In genomic region chr7:143068446-143068845, GRCh38 we compare ENCODE assay signal across 36 cellular contexts. TPM values are rescaled to one million over a fixed set of nuclear protein-coding genes. Genes with fewer than 3 reads are reported as not detected.
"Had no signal": no experiment of that assay in that cellular context is flagged by ENCODE, and none has a peak within 500 bp of the region (broad histone marks: within the 10 kb centered on the region; RNA-seq: fewer than 3 reads in every experiment).

No MANE protein-coding gene starts in this region.

- H3K27me3 ChIP-seq: ascending aorta, body of pancreas, brain microvascular endothelial cell, breast epithelium had no signal

- DNase-seq: activated B cell treated with CpG ODN at 0.5 μM for 24 hours; activated CD4-positive, alpha-beta memory T cell treated with anti-CD3 and anti-CD28 coated beads for 36 hours; activated CD4-positive, alpha-beta T cell treated with anti-CD3 and anti-CD28 coated beads for 4 hours; activated CD4-positive, alpha-beta T cell treated with anti-CD3 and anti-CD28 coated beads, Interleukin-2, amount 10 ng/mL, durations not matched to agents 24 days and 14 days; activated CD4-positive, alpha-beta T cell treated with anti-CD3 and anti-CD28 coated beads, Interleukin-2, amount 50 U/mL, for 1 hour; activated CD4-positive, alpha-beta T cell treated with anti-CD3 and anti-CD28 coated beads, Interleukin-2, amount 50 U/mL, for 4 hours; activated CD4-positive, CD25-positive, alpha-beta regulatory T cell treated with anti-CD3 and anti-CD28 coated beads, Interleukin-2, amount 50 U/mL, for 72 hours; activated CD8-positive, alpha-beta memory T cell treated with anti-CD3 and anti-CD28 coated beads, Interleukin-2, amount 50 U/mL, for 4 hours; activated CD8-positive, alpha-beta T cell treated with anti-CD3 and anti-CD28 coated beads for 36 hours; activated effector memory CD4-positive, alpha-beta T cell treated with anti-CD3 and anti-CD28 coated beads, Interleukin-2, amount 50 U/mL, for 16 hours; activated gamma-delta T cell treated with Interleukin-2 at 50 U/mL for 16 hours; activated naive CD4-positive, alpha-beta T cell; activated naive CD4-positive, alpha-beta T cell treated with anti-CD3 and anti-CD28 coated beads for 36 hours; activated naive CD8-positive, alpha-beta T cell treated with anti-CD3 and anti-CD28 coated beads, Interleukin-2, amount 10 ng/mL, durations not matched to agents 7 days and 5 days; activated naive CD8-positive, alpha-beta T cell treated with anti-CD3 and anti-CD28 coated beads, Interleukin-2, amount 50 U/mL, for 24 hours; activated T-cell treated with anti-CD3 and anti-CD28 coated beads for 4 hours; activated T-cell treated with anti-CD3 and anti-CD28 coated beads, Interleukin-2, amount 50 U/mL, for 1 hour; activated T-cell treated with anti-CD3 and anti-CD28 coated beads, Interleukin-2, amount 50 U/mL, for 4 hours; activated T-cell treated with anti-CD3 and anti-CD28 coated beads, Interleukin-2, amount 50 U/mL, for 72 hours; amygdala; anterior cingulate cortex; body of pancreas; brain microvascular endothelial cell; central memory CD4-positive, alpha-beta T cell; T-helper 1 cell; T-helper 2 cell; T-helper 9 cell had no signal

- H3K27ac ChIP-seq: ascending aorta, body of pancreas, brain microvascular endothelial cell, breast epithelium, VCaP had no signal

- H3K4me3 ChIP-seq: ascending aorta, body of pancreas, breast epithelium had no signal

- H3K4me1 ChIP-seq: ascending aorta, body of pancreas, breast epithelium had no signal

- H3K9me3 ChIP-seq: ascending aorta, body of pancreas, breast epithelium had no signal

- ATAC-seq: activated CD8-positive, alpha-beta T cell treated with anti-CD3 and anti-CD28 coated beads for 36 hours; activated naive CD8-positive, alpha-beta T cell treated with anti-CD3 and anti-CD28 coated beads, Interleukin-2, amount 50 U/mL, for 24 hours; activated T-cell treated with anti-CD3 and anti-CD28 coated beads, Interleukin-2, amount 50 U/mL, for 4 hours; activated T-cell treated with anti-CD3 and anti-CD28 coated beads, Interleukin-2, amount 50 U/mL, for 72 hours; activated T-helper 17 cell treated with anti-CD3 and anti-CD28 coated beads, Interleukin-2, amount 50 U/mL, for 72 hours; body of pancreas had no signal

- H3K36me3 ChIP-seq: ascending aorta, brain microvascular endothelial cell, breast epithelium had no signal

RNA-seq across cellular contexts. Expression of gene OR6V1, which starts 16.3 kb away (rescaled TPM):
- total RNA-seq: activated B cell treated with CpG ODN at 0.5 μM for 24 hours; activated CD4-positive, alpha-beta memory T cell treated with anti-CD3 and anti-CD28 coated beads for 36 hours; activated CD4-positive, alpha-beta T cell treated with anti-CD3 and anti-CD28 coated beads, Interleukin-2, amount 10 ng/mL, durations not matched to agents 24 days and 14 days; activated CD8-positive, alpha-beta memory T cell treated with anti-CD3 and anti-CD28 coated beads for 36 hours; activated CD8-positive, alpha-beta T cell treated with anti-CD3 and anti-CD28 coated beads for 36 hours; activated naive CD4-positive, alpha-beta T cell treated with anti-CD3 and anti-CD28 coated beads for 36 hours; activated naive CD8-positive, alpha-beta T cell treated with anti-CD3 and anti-CD28 coated beads, Interleukin-2, amount 10 ng/mL, durations not matched to agents 7 days and 5 days; activated T-cell treated with anti-CD3 and anti-CD28 coated beads, Interleukin-2, amount 50 U/mL, for 4 hours; activated T-cell treated with anti-CD3 and anti-CD28 coated beads, Interleukin-2, amount 50 U/mL, for 72 hours; activated T-helper 1 cell treated with anti-CD3 and anti-CD28 coated beads, Interleukin-12 subunit alpha, Interleukin-12 subunit beta, Interleukin-2, Interleukin-4 antibody, amounts not matched to agents 30 ng/mL and 10 ng/mL and 1 ng/mL, durations not matched to agents 14 hours and 24 hours and 36 hours; activated T-helper 17 cell treated with anti-CD3 and anti-CD28 coated beads, Interleukin-2, amount 50 U/mL, for 72 hours; ascending aorta; body of pancreas; breast epithelium; cardiac septum; cerebellum had no signal
- polyA plus RNA-seq: adipose tissue had no signal

RNA-seq across cellular contexts. Expression of gene OR9A2, which starts 41.5 kb away (rescaled TPM):
- total RNA-seq: activated CD4-positive, alpha-beta memory T cell treated with anti-CD3 and anti-CD28 coated beads for 36 hours; activated CD4-positive, alpha-beta T cell treated with anti-CD3 and anti-CD28 coated beads, Interleukin-2, amount 10 ng/mL, durations not matched to agents 24 days and 14 days; activated CD8-positive, alpha-beta memory T cell treated with anti-CD3 and anti-CD28 coated beads for 36 hours; activated CD8-positive, alpha-beta T cell treated with anti-CD3 and anti-CD28 coated beads for 36 hours; activated naive CD4-positive, alpha-beta T cell treated with anti-CD3 and anti-CD28 coated beads for 36 hours; activated T-cell treated with anti-CD3 and anti-CD28 coated beads, Interleukin-2, amount 50 U/mL, for 4 hours; activated T-helper 1 cell treated with anti-CD3 and anti-CD28 coated beads, Interleukin-12 subunit alpha, Interleukin-12 subunit beta, Interleukin-2, Interleukin-4 antibody, amounts not matched to agents 30 ng/mL and 10 ng/mL and 1 ng/mL, durations not matched to agents 14 hours and 24 hours and 36 hours; ascending aorta; body of pancreas; cardiac septum had no signal
- polyA plus RNA-seq: adipose tissue had no signal
